14 cellular contexts compared by ENCODE assay signal in the genomic region with DNA sequence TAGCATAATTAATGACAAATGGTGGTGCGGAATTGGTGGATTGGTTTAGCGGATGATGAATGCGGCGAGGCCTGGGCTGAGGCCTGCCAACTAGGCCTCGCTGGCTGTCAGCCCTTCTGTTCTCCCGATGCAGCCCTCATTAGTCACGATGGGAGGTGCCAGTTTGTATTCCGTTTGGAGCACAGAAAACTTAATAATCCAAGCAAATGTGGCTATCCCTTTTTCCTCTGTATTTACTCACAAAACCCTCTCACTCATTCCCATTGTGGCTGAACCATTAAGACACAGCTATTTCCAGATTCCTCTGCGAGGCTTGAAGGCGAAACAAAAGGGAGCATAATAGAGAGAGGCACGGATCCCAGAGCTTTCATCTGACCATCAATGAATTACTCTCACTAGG.
A peak's percentile ranks its signal among the peaks of the same experiment; 100 is the strongest.
DNase-seq lines count a peak whose midpoint lies in the region; ATAC-seq and TF ChIP-seq lines count a peak whose summit lies in the region.
"Had no signal": no experiment of that assay in that cellular context is flagged by ENCODE, and none has a peak within 500 bp of the region (broad histone marks: within the 10 kb centered on the region; RNA-seq: fewer than 3 reads in every experiment).

No MANE protein-coding gene starts in this region.

- TF ChIP-seq CTCF in brain (conservative IDR thresholded peaks at IDR 0.05) (no peak), tibial nerve (IDR thresholded peaks at IDR 0.05) (no peak)

- H3K9me3 ChIP-seq in tibial nerve, result no peaks in the 10 kb centered on the region
- H3K9me3 ChIP-seq: tibial artery had no signal

- no peak overlapping the region for H3K4me3 ChIP-seq in tibial nerve
- H3K4me3 ChIP-seq: tibial artery had no signal

- DNase-seq in NCI-H2171 treated with DMSO at 0.1 percent for 48 hours (lab: John Stamatoyannopoulos, UW) (peak; percentile 33), NCI-H2171 (lab: John Stamatoyannopoulos, UW) (no peak), left lobe of liver (ENCODE audit: low spot score) (peak; percentile 15), tibial nerve (ENCODE audit: low spot score in 2 of 2) (no peak)
- no peak for DNase-seq in activated naive CD4-positive, alpha-beta T cell treated with anti-CD3 and anti-CD28 coated beads, Interleukin-2, amount 50 U/mL, for 16 hours
- DNase-seq: ACHN; activated CD4-positive, alpha-beta memory T cell treated with anti-CD3 and anti-CD28 coated beads, Interleukin-2, amount 10 ng/mL, durations not matched to agents 7 days and 5 days; activated gamma-delta T cell treated with Interleukin-2 at 50 U/mL for 16 hours; PC-3; tibial artery had no signal

- peak overlapping the region in 3 of 4 donors; percentile 27 to 86 (median 78) for H3K27ac ChIP-seq in tibial nerve
- H3K27ac ChIP-seq: tibial artery had no signal

- H3K4me1 Mint-ChIP-seq in brain, result peaks cover 79% of the 10 kb centered on the region

- H3K4me1 ChIP-seq in tibial nerve, result peaks cover 0 to 49% (median 25%) of the 10 kb centered on the region in 4 donors
- H3K4me1 ChIP-seq: tibial artery had no signal

- H3K36me3 ChIP-seq in tibial nerve, result peaks cover 0 to 3% (median 0%) of the 10 kb centered on the region in 3 donors
- H3K36me3 ChIP-seq: tibial artery had no signal

- TF ChIP-seq EP300 in tibial nerve (IDR thresholded peaks at IDR 0.05), result peak in 1 of 2 donors; percentile 36

- peaks cover 8% of the 10 kb centered on the region for H3K36me3 Mint-ChIP-seq in brain

- H3K27me3 Mint-ChIP-seq in brain, result no peaks in the 10 kb centered on the region

- peak overlapping the region; percentile 90 to 97 (median 97) for H3K27ac Mint-ChIP-seq in brain
- H3K27ac Mint-ChIP-seq: activated CD4-positive, alpha-beta memory T cell treated with anti-CD3 and anti-CD28 coated beads, Interleukin-2, amount 10 ng/mL, durations not matched to agents 7 days and 5 days; mesothelial cell of epicardium had no signal

- H3K4me3 Mint-ChIP-seq in brain, result peak overlapping the region; percentile 50 to 74 (median 67)
- H3K4me3 Mint-ChIP-seq: activated CD4-positive, alpha-beta memory T cell treated with anti-CD3 and anti-CD28 coated beads, Interleukin-2, amount 10 ng/mL, durations not matched to agents 7 days and 5 days; mesothelial cell of epicardium had no signal

- ATAC-seq in left lobe of liver (no peak), HG03025 (IDR thresholded peaks at IDR 0.05; ENCODE audit: low FRiP score, unreplicated experiment) (no peak), HG03571 (IDR thresholded peaks at IDR 0.05; ENCODE audit: unreplicated experiment) (no peak)
- ATAC-seq: PC-3 had no signal

- no peak for TF ChIP-seq POLR2A in tibial nerve (IDR thresholded peaks at IDR 0.05)

- 47 to 61% methylated on average over 11 of the region's 11 CpGs for WGBS in tibial nerve, 2 donors

- no peaks in the 10 kb centered on the region for H3K27me3 ChIP-seq in tibial nerve
- H3K27me3 ChIP-seq: tibial artery had no signal

- peaks cover 0 to 4% (median 0%) of the 10 kb centered on the region in 5 experiments for H3K9me3 Mint-ChIP-seq in brain
- H3K9me3 Mint-ChIP-seq: activated CD4-positive, alpha-beta memory T cell treated with anti-CD3 and anti-CD28 coated beads, Interleukin-2, amount 10 ng/mL, durations not matched to agents 7 days and 5 days; mesothelial cell of epicardium had no signal

Comparison
In these comparisons a context has a peak if more than half of its experiments do, and no peak if none do; other contexts are left out.
1. DNase-seq: peak in NCI-H2171 treated with DMSO at 0.1 percent for 48 hours (single experiment) and left lobe of liver (single experiment); none in NCI-H2171 (single experiment), tibial nerve (0 of 2) and activated naive CD4-positive, alpha-beta T cell treated with anti-CD3 and anti-CD28 coated beads, Interleukin-2, amount 50 U/mL, for 16 hours (single experiment).